14 cellular contexts compared by ENCODE assay signal in the genomic region with DNA sequence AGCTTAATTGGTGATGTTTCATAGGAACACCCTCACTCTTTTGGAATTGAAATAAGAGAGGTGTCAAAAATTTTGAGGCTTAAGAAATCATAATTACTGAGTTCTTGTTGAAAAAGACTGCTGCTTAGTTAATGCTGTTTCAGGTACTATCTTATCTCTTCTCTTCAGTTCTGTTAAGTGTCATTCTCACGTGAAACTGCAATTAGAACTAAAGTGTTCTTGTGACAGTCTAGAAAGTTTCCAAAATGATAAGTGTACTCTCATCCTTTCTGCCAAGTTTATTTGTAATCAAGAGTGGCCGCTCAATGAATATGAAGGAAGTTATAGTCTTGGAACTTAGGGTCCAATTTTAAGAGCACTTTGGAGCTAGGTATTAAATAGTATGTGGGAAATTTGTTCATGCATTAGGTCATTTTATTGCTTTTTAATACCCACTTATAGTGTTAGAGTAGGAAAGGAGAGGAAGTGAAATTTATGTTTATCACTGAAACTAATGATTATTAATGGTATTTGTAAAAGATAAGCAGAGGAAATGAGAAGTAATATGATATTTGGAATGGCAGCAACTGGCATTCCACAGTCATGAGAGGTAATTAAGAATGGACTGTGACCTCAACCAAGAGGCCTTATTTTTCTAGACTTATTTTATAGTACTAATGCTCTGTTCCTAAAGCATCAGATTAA. TPM values are rescaled to one million over a fixed set of nuclear protein-coding genes. Genes with fewer than 3 reads are reported as not detected.
DNase-seq lines count a peak whose midpoint lies in the region; ATAC-seq and TF ChIP-seq lines count a peak whose summit lies in the region.
"Had no signal": no experiment of that assay in that cellular context is flagged by ENCODE, and none has a peak within 500 bp of the region (broad histone marks: within the 10 kb centered on the region; RNA-seq: fewer than 3 reads in every experiment).

No MANE protein-coding gene starts in this region.

- H3K36me3 ChIP-seq in heart right ventricle: no peaks in the 10 kb centered on the region

- DNase-seq in AG20443 (ENCODE audit: low spot score) (peak; percentile 20), T-helper 17 cell (no peak), heart right ventricle (no peak), left colon (no peak), DMS 273 treated with DMSO at 0.1 percent for 48 hours (lab: John Stamatoyannopoulos, UW) (no peak)
- DNase-seq: activated CD4-positive, alpha-beta T cell treated with anti-CD3 and anti-CD28 coated beads for 1 hour; AML-193; NCI-H446; spleen had no signal

- peaks cover 2% of the 10 kb centered on the region for H3K4me1 Mint-ChIP-seq in T-helper 17 cell

- no peak for TF ChIP-seq CTCF in heart right ventricle (IDR thresholded peaks at IDR 0.05)

- H3K27ac ChIP-seq in heart right ventricle: peak overlapping the region in 6 of 10 donors; percentile 18 to 51 (median 42)
- H3K27ac ChIP-seq: KMS-11, spleen had no signal

- H3K4me1 ChIP-seq in heart right ventricle: peaks cover 0 to 26% (median 19%) of the 10 kb centered on the region in 9 donors

- peak overlapping the region; percentile 6 for H3K27ac Mint-ChIP-seq in T-helper 17 cell
- H3K27ac Mint-ChIP-seq: activated T-helper 2 cell treated with anti-CD3 and anti-CD28 coated beads, Interferon-gamma antibody, Interleukin-2, Interleukin-4, amounts not matched to agents 10 μg/mL and 5 μg/mL and 100 μg/mL, durations not matched to agents 14 hours and 24 hours and 36 hours had no signal

- ATAC-seq in GM21786 (IDR thresholded peaks at IDR 0.05; ENCODE audit: unreplicated experiment) (peak; percentile 62), T-helper 17 cell (no peak), heart right ventricle (peak; percentile 64 to 85 (median 77)), left colon (no peak), GM19455 (IDR thresholded peaks at IDR 0.05; ENCODE audit: unreplicated experiment) (no peak), HG03354 (IDR thresholded peaks at IDR 0.05; ENCODE audit: poor library complexity, severe bottlenecking, unreplicated experiment) (no peak)

- peaks cover 4% of the 10 kb centered on the region for H3K36me3 Mint-ChIP-seq in T-helper 17 cell (ENCODE audit: low read depth)

- H3K4me3 ChIP-seq in heart right ventricle: no peak overlapping the region
- H3K4me3 ChIP-seq: spleen had no signal

- WGBS in heart right ventricle, 2 donors: 33 to 43% methylated on average over 2 of the region's 2 CpGs

- H3K9me3 ChIP-seq in T-helper 17 cell (ENCODE audit: control insufficient read depth, low read length, poor library complexity, severe bottlenecking) (no peaks in the 10 kb centered on the region), heart right ventricle (peaks cover 0 to 23% (median 13%) of the 10 kb centered on the region in 11 donors)

- H3K27me3 ChIP-seq in heart right ventricle: no peaks in the 10 kb centered on the region
- H3K27me3 ChIP-seq: spleen had no signal

- H3K27me3 Mint-ChIP-seq in T-helper 17 cell: no peaks in the 10 kb centered on the region

- intact Hi-C loops in heart right ventricle (cut with DNase I): loop anchor here in 1 of 10 donors (10.0 kb wide), 1 partner anchor 307 kb away; no protein-coding TSS in a partner anchor
- intact Hi-C loops in left colon (cut with DNase I, micrococcal nuclease): no loop called here

- no peak overlapping the region for H3K4me3 Mint-ChIP-seq in T-helper 17 cell

RNA-seq across cellular contexts. Expression of a gene that starts 20.4 kb away (rescaled TPM):
- total RNA-seq in T-helper 17 cell (1 to 10 TPM; 2.9 to 3.4 TPM), heart right ventricle (10 to 100 TPM in 2 of 10 donors, 1 to 10 TPM in 8; 4.0 to 10.7 (median 6.8) TPM), left colon (1 to 10 TPM; 5.7 to 7.8 TPM)
- 10 to 100 TPM in 1 of 2 donors, 1 to 10 TPM in 1; 3.6 to 14.4 TPM for polyA plus RNA-seq in heart right ventricle

RNA-seq across cellular contexts. Expression of a gene that starts 20.5 kb away (rescaled TPM):
- total RNA-seq in T-helper 17 cell: 10 to 100 TPM; 41.2 to 49.9 TPM
- total RNA-seq in heart right ventricle: 10 to 100 TPM; 35.5 to 53.5 (median 44.5) TPM
- 10 to 100 TPM; 17.6 to 34.5 TPM for polyA plus RNA-seq in heart right ventricle
- 10 to 100 TPM; 75.2 to 79.4 TPM for total RNA-seq in left colon

Comparison
In these comparisons a context has a peak if more than half of its experiments do, and no peak if none do; other contexts are left out.
1. ATAC-seq: peak in GM21786 (single experiment) and heart right ventricle (8 of 8); none in T-helper 17 cell (single experiment), left colon (single experiment), GM19455 (single experiment) and HG03354 (single experiment).